ENCODE assay signal across 8 cellular contexts in genomic region chr12:67582238-67582834, GRCh38.
"Had no signal": no experiment of that assay in that cellular context is flagged by ENCODE, and none has a peak within 500 bp of the region (broad histone marks: within the 10 kb centered on the region; RNA-seq: fewer than 3 reads in every experiment).

No MANE protein-coding gene starts in this region.

- H3K4me1 Mint-ChIP-seq: GM23338 had no signal

- ATAC-seq: GM23338, HepG2 had no signal

- H3K4me3 ChIP-seq: GM23338 had no signal

- DNase-seq: H9, HCEC 1CT, HFFc6, KBM-7 had no signal

- H3K27ac Mint-ChIP-seq: GM23338, H9, HFFc6, IgD-negative memory B cell had no signal

- H3K4me2 ChIP-seq: GM23338 had no signal

- H3K27ac ChIP-seq: HL-60 had no signal

- H3K4me3 Mint-ChIP-seq: GM23338, H9, HFFc6, IgD-negative memory B cell had no signal

- H3K9me3 Mint-ChIP-seq: GM23338, H9, HFFc6 had no signal
